Comparison of ENCODE assay signal across 8 cellular contexts in genomic region chr6:142566628-142567396, GRCh38.
DNase-seq lines count a peak whose midpoint lies in the region; ATAC-seq and TF ChIP-seq lines count a peak whose summit lies in the region.

No MANE protein-coding gene starts in this region.

- H3K27ac Mint-ChIP-seq in activated CD4-positive, alpha-beta T cell treated with anti-CD3 and anti-CD28 coated beads, Interleukin-2, amount 10 ng/mL, durations not matched to agents 24 days and 14 days, result no peak overlapping the region
- no peak overlapping the region for H3K27ac Mint-ChIP-seq in mesothelial cell of epicardium

- peak; percentile 80 for TF ChIP-seq CTCF in mesothelial cell of epicardium (IDR thresholded peaks at IDR 0.05; ENCODE audit: unreplicated experiment)

- H3K4me1 Mint-ChIP-seq in activated CD4-positive, alpha-beta T cell treated with anti-CD3 and anti-CD28 coated beads, Interleukin-2, amount 10 ng/mL, durations not matched to agents 24 days and 14 days, result peaks cover 32% of the 10 kb centered on the region
- H3K4me1 Mint-ChIP-seq in mesothelial cell of epicardium, result peaks cover 44% of the 10 kb centered on the region

- DNase-seq in SIG-M5 treated with dmso at 0.1 percent for 504 hours (lab: John Stamatoyannopoulos, UW; ENCODE audit: unreplicated experiment), result peak; percentile 33
- DNase-seq in SIG-M5 (lab: John Stamatoyannopoulos, UW), result no peak
- DNase-seq in NCI-H226, result peak; percentile 37
- DNase-seq in activated CD4-positive, alpha-beta T cell treated with anti-CD3 and anti-CD28 coated beads, Interleukin-2, amount 10 ng/mL, durations not matched to agents 24 days and 14 days, result peak; percentile 89
- peak; percentile 77 for DNase-seq in ecto neural progenitor cell (ENCODE audit: low spot score)
- peak; percentile 33 to 77 for DNase-seq in mesothelial cell of epicardium (ENCODE audit: low spot score in 2 of 2, unreplicated experiment in 2 of 2)
- peak; percentile 22 for DNase-seq in stimulated activated naive CD4-positive, alpha-beta T cell treated with Interleukin-2 at 50 U/mL for 16 hours (lab: John Stamatoyannopoulos, UW)

- H3K27me3 Mint-ChIP-seq in activated CD4-positive, alpha-beta T cell treated with anti-CD3 and anti-CD28 coated beads, Interleukin-2, amount 10 ng/mL, durations not matched to agents 24 days and 14 days, result no peaks in the 10 kb centered on the region
- no peaks in the 10 kb centered on the region for H3K27me3 Mint-ChIP-seq in mesothelial cell of epicardium (ENCODE audit: low read depth)

- H3K4me3 Mint-ChIP-seq in activated CD4-positive, alpha-beta T cell treated with anti-CD3 and anti-CD28 coated beads, Interleukin-2, amount 10 ng/mL, durations not matched to agents 24 days and 14 days, result no peak overlapping the region
- no peak overlapping the region for H3K4me3 Mint-ChIP-seq in mesothelial cell of epicardium

- peak; percentile 48 for ATAC-seq in HG02870 (IDR thresholded peaks at IDR 0.05; ENCODE audit: unreplicated experiment)

- H3K36me3 Mint-ChIP-seq in activated CD4-positive, alpha-beta T cell treated with anti-CD3 and anti-CD28 coated beads, Interleukin-2, amount 10 ng/mL, durations not matched to agents 24 days and 14 days (ENCODE audit: low read depth), result no peaks in the 10 kb centered on the region
- no peaks in the 10 kb centered on the region for H3K36me3 Mint-ChIP-seq in mesothelial cell of epicardium

- H3K9me3 Mint-ChIP-seq in activated CD4-positive, alpha-beta T cell treated with anti-CD3 and anti-CD28 coated beads, Interleukin-2, amount 10 ng/mL, durations not matched to agents 24 days and 14 days, result no peaks in the 10 kb centered on the region
- no peaks in the 10 kb centered on the region for H3K9me3 Mint-ChIP-seq in mesothelial cell of epicardium

- intact Hi-C loops in activated CD4-positive, alpha-beta T cell treated with anti-CD3 and anti-CD28 coated beads, Interleukin-2, amount 10 ng/mL, durations not matched to agents 24 days and 14 days (cut with micrococcal nuclease), result loop anchor here (2.0 to 5.0 kb wide), 6 partner anchors 120 to 875 kb away; no protein-coding TSS in a partner anchor
